ENCODE assay signal across 34 cellular contexts in the genomic region with DNA sequence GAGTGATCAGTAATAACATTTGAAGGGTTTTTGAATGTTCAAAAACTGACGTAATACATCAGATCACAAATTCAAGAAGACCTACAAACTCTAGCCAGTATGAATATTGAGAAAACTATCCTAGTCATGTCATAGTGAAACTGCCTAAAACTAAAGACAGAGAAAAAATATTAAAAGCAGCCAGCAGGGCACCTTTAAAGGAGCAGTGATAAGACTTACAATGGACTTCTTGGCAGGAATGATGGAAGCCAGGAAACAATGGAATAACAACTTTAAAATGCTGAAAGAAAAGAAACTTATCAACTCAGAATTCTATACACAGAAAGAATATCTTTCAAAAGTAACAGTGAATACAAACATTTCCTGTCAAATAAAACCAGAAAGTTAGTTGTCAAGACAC.
"Had no signal": no experiment of that assay in that cellular context is flagged by ENCODE, and none has a peak within 500 bp of the region (broad histone marks: within the 10 kb centered on the region; RNA-seq: fewer than 3 reads in every experiment).

No MANE protein-coding gene starts in this region.

- H3K27ac ChIP-seq: ascending aorta, cardiac muscle cell, coronary artery, dorsolateral prefrontal cortex, heart left ventricle, pancreas, prostate gland, sigmoid colon, upper lobe of left lung had no signal

- H3K27ac Mint-ChIP-seq: activated CD4-positive, alpha-beta T cell treated with anti-CD3 and anti-CD28 coated beads for 36 hours; activated naive CD4-positive, alpha-beta T cell treated with anti-CD3 and anti-CD28 coated beads, Interleukin-2, amount 50 U/mL, for 72 hours; brain; effector memory CD8-positive, alpha-beta T cell; immature natural killer cell; mesothelial cell of epicardium; naive B cell; stimulated activated effector memory CD8-positive, alpha-beta T cell treated with anti-CD3 and anti-CD28 coated beads, Interleukin-12 subunit alpha, Interleukin-12 subunit beta, amount 100 ng/mL, for 72 hours; T-helper 2 cell treated with Interferon-gamma antibody and Interleukin-4, amounts not matched to agents 5 μg/mL and 100 μg/mL, for 36 hours had no signal

- H3K27me3 ChIP-seq: ascending aorta, cardiac muscle cell, pancreas, sigmoid colon, upper lobe of left lung had no signal

- H3K9me3 ChIP-seq: pancreas, prostate gland had no signal

- H3K36me3 ChIP-seq: ascending aorta, cardiac muscle cell, heart left ventricle, pancreas, prostate gland, sigmoid colon, upper lobe of left lung had no signal

- ATAC-seq: activated CD4-positive, alpha-beta T cell treated with anti-CD3 and anti-CD28 coated beads for 36 hours; activated naive CD4-positive, alpha-beta T cell treated with anti-CD3 and anti-CD28 coated beads, Interleukin-2, amount 50 U/mL, for 72 hours; activated T-cell treated with anti-CD3 and anti-CD28 coated beads, Interleukin-2, amount 50 U/mL, for 72 hours; effector memory CD8-positive, alpha-beta T cell; heart left ventricle; left colon; pancreas; stimulated activated effector memory CD8-positive, alpha-beta T cell treated with anti-CD3 and anti-CD28 coated beads, Interleukin-12 subunit alpha, Interleukin-12 subunit beta, amount 100 ng/mL, for 72 hours; stimulated activated naive CD8-positive, alpha-beta T cell treated with anti-CD3 and anti-CD28 coated beads, Interleukin-15, amount 100 ng/mL, for 72 hours had no signal

- H3K4me3 Mint-ChIP-seq: activated CD4-positive, alpha-beta T cell treated with anti-CD3 and anti-CD28 coated beads for 36 hours; activated T-cell treated with anti-CD3 and anti-CD28 coated beads, Interleukin-2, amount 50 U/mL, for 72 hours; brain; effector memory CD8-positive, alpha-beta T cell; immature natural killer cell; mesothelial cell of epicardium; naive B cell; stimulated activated effector memory CD8-positive, alpha-beta T cell treated with anti-CD3 and anti-CD28 coated beads, Interleukin-12 subunit alpha, Interleukin-12 subunit beta, amount 100 ng/mL, for 72 hours; stimulated activated naive CD8-positive, alpha-beta T cell treated with anti-CD3 and anti-CD28 coated beads, Interleukin-15, amount 100 ng/mL, for 72 hours; T-helper 2 cell treated with Interferon-gamma antibody and Interleukin-4, amounts not matched to agents 5 μg/mL and 100 μg/mL, for 36 hours had no signal

- H3K4me1 ChIP-seq: ascending aorta, heart left ventricle, pancreas, prostate gland, sigmoid colon, upper lobe of left lung had no signal

- DNase-seq: activated CD4-positive, alpha-beta T cell treated with anti-CD3 and anti-CD28 coated beads for 36 hours; activated CD4-positive, CD25-positive, alpha-beta regulatory T cell; activated naive CD4-positive, alpha-beta T cell; activated T-cell treated with anti-CD3 and anti-CD28 coated beads for 4 hours; activated T-cell treated with anti-CD3 and anti-CD28 coated beads, Interleukin-2, amount 50 U/mL, for 72 hours; cerebellar nuclear complex; dorsolateral prefrontal cortex; effector memory CD8-positive, alpha-beta T cell; foreskin fibroblast; heart left ventricle; hypothalamus; immature natural killer cell; kidney; left colon; mammary epithelial cell; naive B cell; nucleus accumbens; pancreas; retina; sigmoid colon; small intestine; stimulated activated CD4-positive, alpha-beta T cell treated with anti-CD3 and anti-CD28 coated beads, Interleukin-4, amount 100 ng/mL, for 24 hours; stimulated activated naive CD8-positive, alpha-beta T cell treated with anti-CD3 and anti-CD28 coated beads, Interleukin-15, amount 100 ng/mL, for 72 hours; substantia nigra; upper lobe of left lung had no signal

- H3K4me3 ChIP-seq: ascending aorta, cardiac muscle cell, coronary artery, dorsolateral prefrontal cortex, heart left ventricle, pancreas, prostate gland, sigmoid colon, upper lobe of left lung had no signal

- H3K4me1 Mint-ChIP-seq: activated CD4-positive, alpha-beta T cell treated with anti-CD3 and anti-CD28 coated beads for 36 hours; immature natural killer cell; mesothelial cell of epicardium; stimulated activated effector memory CD8-positive, alpha-beta T cell treated with anti-CD3 and anti-CD28 coated beads, Interleukin-12 subunit alpha, Interleukin-12 subunit beta, amount 100 ng/mL, for 72 hours; stimulated activated naive CD8-positive, alpha-beta T cell treated with anti-CD3 and anti-CD28 coated beads, Interleukin-15, amount 100 ng/mL, for 72 hours had no signal

- H3K36me3 Mint-ChIP-seq: brain; stimulated activated effector memory CD8-positive, alpha-beta T cell treated with anti-CD3 and anti-CD28 coated beads, Interleukin-12 subunit alpha, Interleukin-12 subunit beta, amount 100 ng/mL, for 72 hours had no signal
